9 cellular contexts compared by ENCODE assay signal in genomic region chr6:24949020-24949569, GRCh38. TPM values are rescaled to one million over a fixed set of nuclear protein-coding genes. Genes with fewer than 3 reads are reported as not detected.
DNase-seq lines count a peak whose midpoint lies in the region; ATAC-seq and TF ChIP-seq lines count a peak whose summit lies in the region.
"Had no signal": no experiment of that assay in that cellular context is flagged by ENCODE, and none has a peak within 500 bp of the region (broad histone marks: within the 10 kb centered on the region; RNA-seq: fewer than 3 reads in every experiment).

No MANE protein-coding gene starts in this region.

- DNase-seq in GM06990 (ENCODE audit: extremely low read depth, insufficient read length) (peak; percentile 88), adrenal gland (no peak), DMS 273 treated with DMSO at 0.1 percent for 48 hours (lab: John Stamatoyannopoulos, UW) (no peak), DMS153 treated with DMSO at 0.1 percent for 48 hours (lab: John Stamatoyannopoulos, UW; ENCODE audit: unreplicated experiment) (no peak), HPDE6-E6E7 (ENCODE audit: extremely low spot score) (no peak)
- peak; percentile 68 for DNase-seq in activated T-helper 1 cell treated with anti-CD3 and anti-CD28 coated beads, Interleukin-12 subunit alpha, Interleukin-12 subunit beta, Interleukin-2, Interleukin-4 antibody, amounts not matched to agents 30 ng/mL and 10 ng/mL and 1 ng/mL, durations not matched to agents 14 hours and 24 hours and 36 hours (ENCODE audit: low spot score)

- H3K4me1 ChIP-seq in adrenal gland (replicated peaks in 1 of 2): no peaks in the 10 kb centered on the region

- ATAC-seq in GM19452 (IDR thresholded peaks at IDR 0.05; ENCODE audit: unreplicated experiment): peak; percentile 86
- peak; percentile 95 for ATAC-seq in HG03342 (IDR thresholded peaks at IDR 0.05; ENCODE audit: unreplicated experiment)

- no peak overlapping the region for H3K27ac ChIP-seq in adrenal gland
- H3K27ac ChIP-seq: VCaP had no signal

- H3K27ac Mint-ChIP-seq in activated T-helper 1 cell treated with anti-CD3 and anti-CD28 coated beads, Interleukin-12 subunit alpha, Interleukin-12 subunit beta, Interleukin-2, Interleukin-4 antibody, amounts not matched to agents 30 ng/mL and 10 ng/mL and 1 ng/mL, durations not matched to agents 14 hours and 24 hours and 36 hours: peak overlapping the region; percentile 95

- peaks cover 27% of the 10 kb centered on the region for H3K36me3 Mint-ChIP-seq in activated T-helper 1 cell treated with anti-CD3 and anti-CD28 coated beads, Interleukin-12 subunit alpha, Interleukin-12 subunit beta, Interleukin-2, Interleukin-4 antibody, amounts not matched to agents 30 ng/mL and 10 ng/mL and 1 ng/mL, durations not matched to agents 14 hours and 24 hours and 36 hours (ENCODE audit: low read depth)

- H3K27me3 ChIP-seq in GM06990 (replicated peaks; ENCODE audit: control insufficient read depth, insufficient read depth, low read length) (no peaks in the 10 kb centered on the region), adrenal gland (no peaks in the 10 kb centered on the region)

- no peaks in the 10 kb centered on the region for H3K27me3 Mint-ChIP-seq in activated T-helper 1 cell treated with anti-CD3 and anti-CD28 coated beads, Interleukin-12 subunit alpha, Interleukin-12 subunit beta, Interleukin-2, Interleukin-4 antibody, amounts not matched to agents 30 ng/mL and 10 ng/mL and 1 ng/mL, durations not matched to agents 14 hours and 24 hours and 36 hours (ENCODE audit: insufficient read depth)

- peaks cover 28% of the 10 kb centered on the region for H3K9me3 Mint-ChIP-seq in activated T-helper 1 cell treated with anti-CD3 and anti-CD28 coated beads, Interleukin-12 subunit alpha, Interleukin-12 subunit beta, Interleukin-2, Interleukin-4 antibody, amounts not matched to agents 30 ng/mL and 10 ng/mL and 1 ng/mL, durations not matched to agents 14 hours and 24 hours and 36 hours

- TF ChIP-seq CTCF in GM06990 (IDR thresholded peaks at IDR 0.05; ENCODE audit: insufficient read depth, low read length, poor library complexity, severe bottlenecking) (no peak), adrenal gland (IDR thresholded peaks at IDR 0.05) (no peak)

- intact Hi-C loops in activated T-helper 1 cell treated with anti-CD3 and anti-CD28 coated beads, Interleukin-12 subunit alpha, Interleukin-12 subunit beta, Interleukin-2, Interleukin-4 antibody, amounts not matched to agents 30 ng/mL and 10 ng/mL and 1 ng/mL, durations not matched to agents 14 hours and 24 hours and 36 hours (cut with micrococcal nuclease): loop anchor here (1.0 to 2.0 kb wide), 2 partner anchors 13 to 44 kb away; no protein-coding TSS in a partner anchor
- intact Hi-C loops in adrenal gland (cut with DNase I): no loop called here

- H3K4me3 ChIP-seq in GM06990 (replicated peaks; ENCODE audit: low read depth, low read length) (no peak overlapping the region; the same call in 1 of the 2 replicates), adrenal gland (no peak overlapping the region)

- peaks cover 0 to 14% (median 10%) of the 10 kb centered on the region in 3 donors for H3K9me3 ChIP-seq in adrenal gland (replicated peaks in 1 of 3)

- peak overlapping the region; percentile 65 for H3K4me3 Mint-ChIP-seq in activated T-helper 1 cell treated with anti-CD3 and anti-CD28 coated beads, Interleukin-12 subunit alpha, Interleukin-12 subunit beta, Interleukin-2, Interleukin-4 antibody, amounts not matched to agents 30 ng/mL and 10 ng/mL and 1 ng/mL, durations not matched to agents 14 hours and 24 hours and 36 hours

- WGBS in adrenal gland, 4 donors: 67 to 72% (median 69%) methylated on average over 8 of the region's 8 CpGs

- H3K4me1 Mint-ChIP-seq in activated T-helper 1 cell treated with anti-CD3 and anti-CD28 coated beads, Interleukin-12 subunit alpha, Interleukin-12 subunit beta, Interleukin-2, Interleukin-4 antibody, amounts not matched to agents 30 ng/mL and 10 ng/mL and 1 ng/mL, durations not matched to agents 14 hours and 24 hours and 36 hours (ENCODE audit: low read depth): peaks cover 76% of the 10 kb centered on the region

- no peak for TF ChIP-seq POLR2A in adrenal gland (IDR thresholded peaks at IDR 0.05)

- H3K36me3 ChIP-seq in GM06990 (ENCODE audit: control insufficient read depth, insufficient read depth, low read length): no peaks in the 10 kb centered on the region
- no peaks in the 10 kb centered on the region for H3K36me3 ChIP-seq in adrenal gland (replicated peaks in 1 of 2)

RNA-seq across cellular contexts. Expression of gene RIPOR2, which starts 13.3 kb away (rescaled TPM):
- 30.8 and 31.1 TPM in 2 replicates for total RNA-seq in activated T-helper 1 cell treated with anti-CD3 and anti-CD28 coated beads, Interleukin-12 subunit alpha, Interleukin-12 subunit beta, Interleukin-2, Interleukin-4 antibody, amounts not matched to agents 30 ng/mL and 10 ng/mL and 1 ng/mL, durations not matched to agents 14 hours and 24 hours and 36 hours
- 10 to 100 TPM in 1 of 8 donors, 1 to 10 TPM in 7; 2.6 to 16.2 (median 4.3) TPM for total RNA-seq in adrenal gland
- 1 to 10 TPM; 1.7 to 4.3 (median 2.3) TPM for polyA plus RNA-seq in adrenal gland

Comparison
In these comparisons a context has a peak if more than half of its experiments do, and no peak if none do; other contexts are left out.
1. DNase-seq: peak in GM06990 (single experiment) and activated T-helper 1 cell treated with anti-CD3 and anti-CD28 coated beads, Interleukin-12 subunit alpha, Interleukin-12 subunit beta, Interleukin-2, Interleukin-4 antibody, amounts not matched to agents 30 ng/mL and 10 ng/mL and 1 ng/mL, durations not matched to agents 14 hours and 24 hours and 36 hours (single experiment); none in adrenal gland (0 of 7), DMS 273 treated with DMSO at 0.1 percent for 48 hours (single experiment), DMS153 treated with DMSO at 0.1 percent for 48 hours (single experiment) and HPDE6-E6E7 (single experiment).